Comparison of ENCODE assay signal across 11 cellular contexts in the genomic region with DNA sequence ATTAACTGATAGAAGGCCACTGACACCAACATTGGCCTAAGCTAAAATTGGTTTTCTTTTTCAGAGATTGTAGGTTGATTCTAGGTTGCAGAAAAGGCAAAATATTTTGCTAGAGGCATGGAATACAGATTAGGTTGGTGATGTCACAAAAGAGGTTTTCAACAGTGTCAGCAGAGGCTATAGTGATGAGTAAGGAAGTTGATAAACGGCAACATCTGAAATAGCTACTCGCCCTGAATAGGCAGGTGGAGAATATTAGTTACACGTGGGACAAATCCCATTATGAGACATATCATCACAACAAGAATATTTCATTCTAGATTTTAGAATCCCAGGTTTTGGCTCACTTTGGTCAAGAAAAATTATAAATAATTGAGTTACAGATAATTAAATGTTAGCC. TPM values are rescaled to one million over a fixed set of nuclear protein-coding genes. Genes with fewer than 3 reads are reported as not detected.
"Had no signal": no experiment of that assay in that cellular context is flagged by ENCODE, and none has a peak within 500 bp of the region (broad histone marks: within the 10 kb centered on the region; RNA-seq: fewer than 3 reads in every experiment).

No MANE protein-coding gene starts in this region.

- H3K36me3 Mint-ChIP-seq: activated naive CD4-positive, alpha-beta T cell treated with anti-CD3 and anti-CD28 coated beads, Interleukin-2, amount 50 U/mL, for 24 hours; natural killer cell had no signal

- H3K9me3 Mint-ChIP-seq: activated naive CD4-positive, alpha-beta T cell treated with anti-CD3 and anti-CD28 coated beads, Interleukin-2, amount 50 U/mL, for 24 hours; endodermal cell; stimulated activated naive CD8-positive, alpha-beta T cell treated with anti-CD3 and anti-CD28 coated beads, Interleukin-15, amount 100 ng/mL, for 72 hours had no signal

- H3K27ac Mint-ChIP-seq: activated naive CD4-positive, alpha-beta T cell treated with anti-CD3 and anti-CD28 coated beads, Interleukin-2, amount 50 U/mL, for 24 hours; natural killer cell; stimulated activated naive CD8-positive, alpha-beta T cell treated with anti-CD3 and anti-CD28 coated beads, Interleukin-15, amount 100 ng/mL, for 72 hours had no signal

- H3K9me3 ChIP-seq: testis had no signal

- H3K4me1 Mint-ChIP-seq: natural killer cell had no signal

- H3K4me3 ChIP-seq: hepatocyte had no signal

- H3K27me3 ChIP-seq: hepatocyte, testis had no signal

- H3K4me2 ChIP-seq: hepatocyte had no signal

- H3K27ac ChIP-seq: testis had no signal

- DNase-seq: activated CD4-positive, alpha-beta T cell treated with anti-CD3 and anti-CD28 coated beads, Interleukin-2, amount 50 U/mL, for 1 hour; activated effector memory CD4-positive, alpha-beta T cell treated with Interleukin-2 at 50 U/mL for 16 hours; kidney glomerular epithelial cell; midbrain; natural killer cell; stimulated activated CD4-positive, alpha-beta T cell treated with anti-CD3 and anti-CD28 coated beads, Interleukin-4, amount 100 ng/mL, for 4 hours; stimulated activated naive CD8-positive, alpha-beta T cell treated with anti-CD3 and anti-CD28 coated beads, Interleukin-15, amount 100 ng/mL, for 72 hours; testis had no signal

- H3K4me3 Mint-ChIP-seq: activated naive CD4-positive, alpha-beta T cell treated with anti-CD3 and anti-CD28 coated beads, Interleukin-2, amount 50 U/mL, for 24 hours; endodermal cell; natural killer cell had no signal

RNA-seq across cellular contexts. Expression of a gene that starts 1.5 kb away (rescaled TPM):
- total RNA-seq: natural killer cell had no signal
